ENCODE assay signal across 16 cellular contexts in the genomic region with DNA sequence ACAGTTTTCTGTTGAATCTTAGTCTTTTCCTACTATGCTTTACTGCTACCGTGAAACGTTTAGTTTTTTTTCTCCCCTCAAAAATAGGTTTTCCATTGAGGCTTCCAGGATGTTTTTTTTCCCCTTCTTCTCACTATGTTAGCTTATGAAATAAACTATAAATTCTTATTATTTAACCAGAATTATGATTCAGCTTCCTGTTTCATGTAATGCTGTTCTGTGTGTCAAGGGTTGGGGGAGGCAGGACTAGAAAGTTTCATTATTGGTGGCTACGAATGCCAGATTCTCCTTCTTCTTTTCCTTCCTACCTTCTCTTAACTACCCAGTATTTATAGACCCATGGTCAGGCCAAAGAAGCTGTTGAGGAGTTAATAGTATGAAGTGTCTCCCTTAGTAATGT.
"Had no signal": no experiment of that assay in that cellular context is flagged by ENCODE, and none has a peak within 500 bp of the region (broad histone marks: within the 10 kb centered on the region; RNA-seq: fewer than 3 reads in every experiment).

No MANE protein-coding gene starts in this region.

- ATAC-seq: activated CD8-positive, alpha-beta T cell treated with anti-CD3 and anti-CD28 coated beads for 36 hours; mucosa of descending colon; naive thymus-derived CD4-positive, alpha-beta T cell; pancreas; sciatic nerve; T-helper 17 cell; WTC11 had no signal

- H3K4me3 ChIP-seq: left ventricle myocardium inferior, mucosa of descending colon, pancreas, thyroid gland had no signal

- H3K27me3 ChIP-seq: pancreas, thyroid gland had no signal

- H3K4me1 ChIP-seq: left ventricle myocardium inferior, pancreas, thyroid gland had no signal

- H3K27ac ChIP-seq: left ventricle myocardium inferior, pancreas, thyroid gland had no signal

- H3K36me3 ChIP-seq: left ventricle myocardium inferior, pancreas, thyroid gland had no signal

- DNase-seq: activated CD4-positive, alpha-beta T cell treated with anti-CD3 and anti-CD28 coated beads for 4 hours; activated CD8-positive, alpha-beta memory T cell treated with anti-CD3 and anti-CD28 coated beads, Interleukin-2, amount 50 U/mL, for 4 hours; activated CD8-positive, alpha-beta T cell treated with anti-CD3 and anti-CD28 coated beads for 36 hours; activated naive CD8-positive, alpha-beta T cell treated with anti-CD3 and anti-CD28 coated beads for 36 hours; endodermal cell; erythroblast; hippocampal formation; left ventricle myocardium inferior; mucosa of descending colon; naive thymus-derived CD4-positive, alpha-beta T cell; pancreas; stimulated activated CD4-positive, alpha-beta T cell treated with anti-CD3 and anti-CD28 coated beads, Interleukin-1b, Interleukin-23, amount 100 ng/mL, for 48 hours; T-helper 17 cell; thyroid gland had no signal

- H3K9me3 ChIP-seq: left ventricle myocardium inferior, mucosa of descending colon, pancreas, thyroid gland had no signal
